ENCODE assay signal across 2 cellular contexts in the genomic region with DNA sequence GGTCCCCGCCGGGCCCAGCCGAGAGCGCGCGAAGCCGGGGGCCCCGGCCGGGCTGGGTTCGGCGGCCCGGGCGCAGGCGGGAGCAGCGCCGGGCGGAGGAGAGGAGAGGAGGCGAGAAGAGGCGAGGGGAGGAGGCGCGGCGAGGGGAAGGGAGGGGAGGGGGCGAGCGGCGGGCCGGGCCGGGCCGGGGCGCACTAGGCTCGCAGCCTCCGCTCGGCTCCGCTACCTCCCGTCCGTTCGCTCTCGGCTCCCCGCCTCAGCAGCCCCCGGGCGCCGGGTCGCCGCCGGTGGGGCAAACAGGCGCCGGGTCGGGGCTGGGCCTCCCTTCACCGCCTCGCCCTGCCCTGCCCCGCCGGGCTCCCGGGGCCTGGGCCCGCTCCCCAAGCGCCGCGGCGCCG.
TF ChIP-seq lines count a peak whose summit lies in the region.

No MANE protein-coding gene starts in this region.

TF ChIP-seq in A549, 52 proteins besides CTCF, POLR2A, EP300 and RAD21:
- no peak for TF ChIP-seq SREBF2 (IDR thresholded peaks at IDR 0.05)
- TF ChIP-seq, protein P1, sequence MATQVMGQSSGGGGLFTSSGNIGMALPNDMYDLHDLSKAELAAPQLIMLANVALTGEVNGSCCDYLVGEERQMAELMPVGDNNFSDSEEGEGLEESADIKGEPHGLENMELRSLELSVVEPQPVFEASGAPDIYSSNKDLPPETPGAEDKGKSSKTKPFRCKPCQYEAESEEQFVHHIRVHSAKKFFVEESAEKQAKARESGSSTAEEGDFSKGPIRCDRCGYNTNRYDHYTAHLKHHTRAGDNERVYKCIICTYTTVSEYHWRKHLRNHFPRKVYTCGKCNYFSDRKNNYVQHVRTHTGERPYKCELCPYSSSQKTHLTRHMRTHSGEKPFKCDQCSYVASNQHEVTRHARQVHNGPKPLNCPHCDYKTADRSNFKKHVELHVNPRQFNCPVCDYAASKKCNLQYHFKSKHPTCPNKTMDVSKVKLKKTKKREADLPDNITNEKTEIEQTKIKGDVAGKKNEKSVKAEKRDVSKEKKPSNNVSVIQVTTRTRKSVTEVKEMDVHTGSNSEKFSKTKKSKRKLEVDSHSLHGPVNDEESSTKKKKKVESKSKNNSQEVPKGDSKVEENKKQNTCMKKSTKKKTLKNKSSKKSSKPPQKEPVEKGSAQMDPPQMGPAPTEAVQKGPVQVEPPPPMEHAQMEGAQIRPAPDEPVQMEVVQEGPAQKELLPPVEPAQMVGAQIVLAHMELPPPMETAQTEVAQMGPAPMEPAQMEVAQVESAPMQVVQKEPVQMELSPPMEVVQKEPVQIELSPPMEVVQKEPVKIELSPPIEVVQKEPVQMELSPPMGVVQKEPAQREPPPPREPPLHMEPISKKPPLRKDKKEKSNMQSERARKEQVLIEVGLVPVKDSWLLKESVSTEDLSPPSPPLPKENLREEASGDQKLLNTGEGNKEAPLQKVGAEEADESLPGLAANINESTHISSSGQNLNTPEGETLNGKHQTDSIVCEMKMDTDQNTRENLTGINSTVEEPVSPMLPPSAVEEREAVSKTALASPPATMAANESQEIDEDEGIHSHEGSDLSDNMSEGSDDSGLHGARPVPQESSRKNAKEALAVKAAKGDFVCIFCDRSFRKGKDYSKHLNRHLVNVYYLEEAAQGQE (IDR thresholded peaks at IDR 0.05), result no peak
- TF ChIP-seq NPAS2 (CRISPR knock-in tag; IDR thresholded peaks at IDR 0.05; ENCODE audit: borderline replicate concordance), result no peak
- TF ChIP-seq, protein P2, sequence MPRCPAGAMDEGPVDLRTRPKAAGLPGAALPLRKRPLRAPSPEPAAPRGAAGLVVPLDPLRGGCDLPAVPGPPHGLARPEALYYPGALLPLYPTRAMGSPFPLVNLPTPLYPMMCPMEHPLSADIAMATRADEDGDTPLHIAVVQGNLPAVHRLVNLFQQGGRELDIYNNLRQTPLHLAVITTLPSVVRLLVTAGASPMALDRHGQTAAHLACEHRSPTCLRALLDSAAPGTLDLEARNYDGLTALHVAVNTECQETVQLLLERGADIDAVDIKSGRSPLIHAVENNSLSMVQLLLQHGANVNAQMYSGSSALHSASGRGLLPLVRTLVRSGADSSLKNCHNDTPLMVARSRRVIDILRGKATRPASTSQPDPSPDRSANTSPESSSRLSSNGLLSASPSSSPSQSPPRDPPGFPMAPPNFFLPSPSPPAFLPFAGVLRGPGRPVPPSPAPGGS (IDR thresholded peaks at IDR 0.05), result no peak
- TF ChIP-seq, protein P3, sequence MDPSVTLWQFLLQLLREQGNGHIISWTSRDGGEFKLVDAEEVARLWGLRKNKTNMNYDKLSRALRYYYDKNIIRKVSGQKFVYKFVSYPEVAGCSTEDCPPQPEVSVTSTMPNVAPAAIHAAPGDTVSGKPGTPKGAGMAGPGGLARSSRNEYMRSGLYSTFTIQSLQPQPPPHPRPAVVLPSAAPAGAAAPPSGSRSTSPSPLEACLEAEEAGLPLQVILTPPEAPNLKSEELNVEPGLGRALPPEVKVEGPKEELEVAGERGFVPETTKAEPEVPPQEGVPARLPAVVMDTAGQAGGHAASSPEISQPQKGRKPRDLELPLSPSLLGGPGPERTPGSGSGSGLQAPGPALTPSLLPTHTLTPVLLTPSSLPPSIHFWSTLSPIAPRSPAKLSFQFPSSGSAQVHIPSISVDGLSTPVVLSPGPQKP (IDR thresholded peaks at IDR 0.05; ENCODE audit: low read depth, low read length), result no peak
- no peak for TF ChIP-seq HDAC2 (IDR thresholded peaks at IDR 0.05)
- TF ChIP-seq TP53 (CRISPR knock-in tag; IDR thresholded peaks at IDR 0.05), result no peak
- TF ChIP-seq PHF8 (IDR thresholded peaks at IDR 0.05; ENCODE audit: borderline replicate concordance, low read depth), result no peak
- TF ChIP-seq CBX8 (IDR thresholded peaks at IDR 0.05), result no peak
- TF ChIP-seq KDM5A (IDR thresholded peaks at IDR 0.05), result no peak
- no peak for TF ChIP-seq FOSB (CRISPR knock-in tag; IDR thresholded peaks at IDR 0.05)
- TF ChIP-seq POLR2AphosphoS2 (conservative IDR thresholded peaks at IDR 0.05; ENCODE audit: low read length), result no peak
- no peak for TF ChIP-seq FOXS1 (CRISPR knock-in tag; IDR thresholded peaks at IDR 0.05)
- no peak for TF ChIP-seq BHLHE40 (IDR thresholded peaks at IDR 0.05; ENCODE audit: low read depth, low read length)
- TF ChIP-seq ZC3H11A (IDR thresholded peaks at IDR 0.05), result no peak

TF ChIP-seq in IMR-90, 13 proteins besides CTCF, POLR2A, EP300 and RAD21:
- TF ChIP-seq BHLHE40 (IDR thresholded peaks at IDR 0.05; ENCODE audit: low read depth, low read length) (no peak), RCOR1 (IDR thresholded peaks at IDR 0.05; ENCODE audit: insufficient replicate concordance, low read length) (no peak), MAFK (IDR thresholded peaks at IDR 0.05; ENCODE audit: low read depth, low read length) (no peak), RFX5 (IDR thresholded peaks at IDR 0.05; ENCODE audit: low read depth, low read length) (no peak), SMC3 (IDR thresholded peaks at IDR 0.05; ENCODE audit: low read depth, low read length) (no peak), CEBPB (IDR thresholded peaks at IDR 0.05; ENCODE audit: low read depth, low read length) (no peak), MAZ (IDR thresholded peaks at IDR 0.05; ENCODE audit: borderline replicate concordance, low read depth, low read length) (no peak), CHD1 (IDR thresholded peaks at IDR 0.05; ENCODE audit: low read depth, low read length) (no peak), MXI1 (IDR thresholded peaks at IDR 0.05; ENCODE audit: borderline replicate concordance, low read depth, low read length) (no peak), FOS (IDR thresholded peaks at IDR 0.05; ENCODE audit: low read depth, low read length) (no peak), NFE2L2 (IDR thresholded peaks at IDR 0.05; ENCODE audit: low read depth, low read length) (no peak), USF2 (IDR thresholded peaks at IDR 0.05; ENCODE audit: low read depth, low read length) (no peak)
- TF ChIP-seq, protein P3 (IDR thresholded peaks at IDR 0.05; ENCODE audit: borderline replicate concordance, low read depth, low read length), result no peak
TF ChIP-seq in IMR-90: peak in this region for 0.
